8 cellular contexts compared by ENCODE assay signal in genomic region chr11:121829159-121829643, GRCh38.
DNase-seq lines count a peak whose midpoint lies in the region; ATAC-seq and TF ChIP-seq lines count a peak whose summit lies in the region.

No MANE protein-coding gene starts in this region.

- peak; percentile 50 for DNase-seq in CD14-positive monocyte (ENCODE audit: low spot score)
- DNase-seq in NOMO-1 treated with DMSO at 0.1 percent for 48 hours (lab: John Stamatoyannopoulos, UW; ENCODE audit: unreplicated experiment): peak; percentile 49
- no peak for DNase-seq in epithelial cell of prostate (ENCODE audit: low read depth, low spot score)
- DNase-seq in non-pigmented ciliary epithelial cell (ENCODE audit: low read depth): peak; percentile 99
- no peak for DNase-seq in NCI-H1092 (lab: John Stamatoyannopoulos, UW)
- no peak for DNase-seq in stimulated activated naive CD4-positive, alpha-beta T cell treated with Interleukin-2 at 50 U/mL for 16 hours (lab: John Stamatoyannopoulos, UW)
- no peak for DNase-seq in stimulated activated effector memory CD8-positive, alpha-beta T cell treated with anti-CD3 and anti-CD28 coated beads, Interleukin-12 subunit alpha, Interleukin-12 subunit beta, amount 100 ng/mL, for 72 hours (ENCODE audit: low spot score in 2 of 2)

- H3K27me3 Mint-ChIP-seq in CD14-positive monocyte (ENCODE audit: low read depth in 3 of 3): peaks cover 3 to 8% (median 3%) of the 10 kb centered on the region in 3 donors

- peak overlapping the region in 3 of 7 donors; percentile 26 to 68 (median 28) for H3K27ac Mint-ChIP-seq in CD14-positive monocyte
- no peak overlapping the region for H3K27ac Mint-ChIP-seq in stimulated activated effector memory CD8-positive, alpha-beta T cell treated with anti-CD3 and anti-CD28 coated beads, Interleukin-12 subunit alpha, Interleukin-12 subunit beta, amount 100 ng/mL, for 72 hours

- TF ChIP-seq CTCF in CD14-positive monocyte (IDR thresholded peaks at IDR 0.05): no peak

- intact Hi-C loops in CD14-positive monocyte (cut with micrococcal nuclease): no loop called here

- H3K9me3 Mint-ChIP-seq in CD14-positive monocyte: peaks cover 11 to 22% (median 17%) of the 10 kb centered on the region in 7 donors
- H3K9me3 Mint-ChIP-seq in stimulated activated effector memory CD8-positive, alpha-beta T cell treated with anti-CD3 and anti-CD28 coated beads, Interleukin-12 subunit alpha, Interleukin-12 subunit beta, amount 100 ng/mL, for 72 hours: peaks cover 25% of the 10 kb centered on the region

- no peak for ATAC-seq in HG02571 (IDR thresholded peaks at IDR 0.05; ENCODE audit: unreplicated experiment)
- ATAC-seq in stimulated activated effector memory CD8-positive, alpha-beta T cell treated with anti-CD3 and anti-CD28 coated beads, Interleukin-12 subunit alpha, Interleukin-12 subunit beta, amount 100 ng/mL, for 72 hours: no peak

- no peaks in the 10 kb centered on the region for H3K36me3 Mint-ChIP-seq in CD14-positive monocyte
- H3K36me3 Mint-ChIP-seq in stimulated activated effector memory CD8-positive, alpha-beta T cell treated with anti-CD3 and anti-CD28 coated beads, Interleukin-12 subunit alpha, Interleukin-12 subunit beta, amount 100 ng/mL, for 72 hours: no peaks in the 10 kb centered on the region

- no peak overlapping the region for H3K4me3 Mint-ChIP-seq in CD14-positive monocyte
- H3K4me3 Mint-ChIP-seq in stimulated activated effector memory CD8-positive, alpha-beta T cell treated with anti-CD3 and anti-CD28 coated beads, Interleukin-12 subunit alpha, Interleukin-12 subunit beta, amount 100 ng/mL, for 72 hours: no peak overlapping the region

- H3K27ac ChIP-seq in epithelial cell of prostate: peak overlapping the region; percentile 66

- H3K4me1 Mint-ChIP-seq in CD14-positive monocyte: peaks cover 4% of the 10 kb centered on the region
- H3K4me1 Mint-ChIP-seq in stimulated activated effector memory CD8-positive, alpha-beta T cell treated with anti-CD3 and anti-CD28 coated beads, Interleukin-12 subunit alpha, Interleukin-12 subunit beta, amount 100 ng/mL, for 72 hours: no peaks in the 10 kb centered on the region

Comparison
In these comparisons a context has a peak if more than half of its experiments do, and no peak if none do; other contexts are left out.
1. DNase-seq: peak in CD14-positive monocyte (single experiment), NOMO-1 treated with DMSO at 0.1 percent for 48 hours (single experiment) and non-pigmented ciliary epithelial cell (single experiment); none in epithelial cell of prostate (single experiment), NCI-H1092 (single experiment), stimulated activated naive CD4-positive, alpha-beta T cell treated with Interleukin-2 at 50 U/mL for 16 hours (single experiment) and stimulated activated effector memory CD8-positive, alpha-beta T cell treated with anti-CD3 and anti-CD28 coated beads, Interleukin-12 subunit alpha, Interleukin-12 subunit beta, amount 100 ng/mL, for 72 hours (0 of 2).